ENCODE assay signal across 19 cellular contexts in genomic region chr7:117019287-117019686, GRCh38.
DNase-seq lines count a peak whose midpoint lies in the region; ATAC-seq and TF ChIP-seq lines count a peak whose summit lies in the region.
"Had no signal": no experiment of that assay in that cellular context is flagged by ENCODE, and none has a peak within 500 bp of the region (broad histone marks: within the 10 kb centered on the region; RNA-seq: fewer than 3 reads in every experiment).

No MANE protein-coding gene starts in this region.

- H3K4me3 ChIP-seq in SJCRH30: peak overlapping the region; percentile 55; the same call in 1 of the 2 replicates
- H3K4me3 ChIP-seq in endodermal cell (ENCODE audit: low read length): no peak overlapping the region
- H3K4me3 ChIP-seq in neuron (ENCODE audit: low read length): peak overlapping the region; percentile 81
- H3K4me3 ChIP-seq: body of pancreas had no signal

- H3K9ac ChIP-seq in endodermal cell (ENCODE audit: extremely low read depth, low read length, poor library complexity, severe bottlenecking): no peak overlapping the region

- peaks cover 21% of the 10 kb centered on the region for H3K27me3 Mint-ChIP-seq in endodermal cell (ENCODE audit: insufficient read depth)
- H3K27me3 Mint-ChIP-seq: CD4-positive, alpha-beta T cell had no signal

- H3K4me1 ChIP-seq in SJCRH30 (peaks cover 20% of the 10 kb centered on the region), endodermal cell (ENCODE audit: control insufficient read depth, insufficient read depth, low read length) (peaks cover 7% of the 10 kb centered on the region), neuron (ENCODE audit: insufficient read depth, low read length) (peaks cover 22% of the 10 kb centered on the region)

- H3K27me3 ChIP-seq in SJCRH30 (no peaks in the 10 kb centered on the region), endodermal cell (ENCODE audit: control insufficient read depth, insufficient read depth, low read length, poor library complexity, severe bottlenecking) (peaks cover 62% of the 10 kb centered on the region), neuron (ENCODE audit: insufficient read depth, low read length) (no peaks in the 10 kb centered on the region)
- H3K27me3 ChIP-seq: body of pancreas, spleen had no signal

- H3K36me3 Mint-ChIP-seq in endodermal cell (ENCODE audit: low read depth): no peaks in the 10 kb centered on the region

- peak overlapping the region; percentile 73 for H3K27ac ChIP-seq in SJCRH30
- H3K27ac ChIP-seq in endodermal cell (ENCODE audit: low read depth, low read length): peak overlapping the region; percentile 99
- H3K27ac ChIP-seq: spleen, WERI-Rb-1 had no signal

- WGBS in endodermal cell (ENCODE audit: insufficient coverage in 1 of 2, insufficient read length in 1 of 2), 2 experiments: 92 to 100% methylated on average over 1 to 2 of the region's 2 CpGs

- H3K4me1 Mint-ChIP-seq in endodermal cell: peaks cover 12% of the 10 kb centered on the region

- H2AFZ ChIP-seq in neuron (ENCODE audit: low read depth, low read length): peak overlapping the region; percentile 66

- DNase-seq in HT-29 (ENCODE audit: low spot score) (peak; percentile 25), SJCRH30 (no peak), endodermal cell (no peak), RPMI8226 (no peak)
- DNase-seq: activated CD8-positive, alpha-beta memory T cell treated with anti-CD3 and anti-CD28 coated beads, Interleukin-2, amount 50 U/mL, for 48 hours; CD4-positive, alpha-beta T cell; cortex of kidney; KBM-7; NCI-H226; stimulated activated CD4-positive, alpha-beta T cell treated with anti-CD3 and anti-CD28 coated beads, Interleukin-4, amount 100 ng/mL, for 1 hour; stimulated activated naive CD4-positive, alpha-beta T cell treated with Interleukin-2 at 50 U/mL for 16 hours had no signal

- TF ChIP-seq CTCF in endodermal cell (conservative IDR thresholded peaks at IDR 0.05): no peak

- H3K36me3 ChIP-seq in SJCRH30 (no peaks in the 10 kb centered on the region), endodermal cell (ENCODE audit: control insufficient read depth, insufficient read depth, low read length) (no peaks in the 10 kb centered on the region), neuron (ENCODE audit: insufficient read depth, low read length) (no peaks in the 10 kb centered on the region)
- H3K36me3 ChIP-seq: lower lobe of right lung, spleen, WERI-Rb-1 had no signal

- no peak for ATAC-seq in HG03175 (IDR thresholded peaks at IDR 0.05; ENCODE audit: unreplicated experiment)
- no peak for ATAC-seq in HG03520 (IDR thresholded peaks at IDR 0.05; ENCODE audit: unreplicated experiment)
- no peak for ATAC-seq in GM19328 (IDR thresholded peaks at IDR 0.05; ENCODE audit: unreplicated experiment)

- H3K9me3 Mint-ChIP-seq in endodermal cell: no peaks in the 10 kb centered on the region
- H3K9me3 Mint-ChIP-seq: CD4-positive, alpha-beta T cell had no signal

- no peak overlapping the region for H3K27ac Mint-ChIP-seq in endodermal cell
- H3K27ac Mint-ChIP-seq: CD4-positive, alpha-beta T cell had no signal

- no peak overlapping the region for H3K4me3 Mint-ChIP-seq in endodermal cell
- H3K4me3 Mint-ChIP-seq: CD4-positive, alpha-beta T cell had no signal

- H3K9me3 ChIP-seq in SJCRH30 (replicated peaks): no peaks in the 10 kb centered on the region
- H3K9me3 ChIP-seq in endodermal cell (ENCODE audit: control insufficient read depth, low read length): no peaks in the 10 kb centered on the region
- H3K9me3 ChIP-seq in neuron (ENCODE audit: low read length): no peaks in the 10 kb centered on the region
- H3K9me3 ChIP-seq: body of pancreas, lower lobe of right lung, spleen had no signal
